ENCODE assay signal across 1 cellular context in genomic region chr6:20211037-20211940, GRCh38.
TF ChIP-seq lines count a peak whose summit lies in the region.

No MANE protein-coding gene starts in this region.

TF ChIP-seq in K562, 482 proteins besides CTCF, POLR2A, EP300 and RAD21 (continued from another document):
- TF ChIP-seq ZNF584 (CRISPR knock-in tag; IDR thresholded peaks at IDR 0.05; ENCODE audit: low read depth) (no peak), FOXM1 (IDR thresholded peaks at IDR 0.05; ENCODE audit: low read depth) (no peak), FOXM1 (CRISPR knock-in tag; IDR thresholded peaks at IDR 0.05; ENCODE audit: low read depth) (no peak), SRF (CRISPR knock-in tag; IDR thresholded peaks at IDR 0.05) (no peak), CEBPB (tag; IDR thresholded peaks at IDR 0.05) (no peak), CGGBP1 (CRISPR knock-in tag; IDR thresholded peaks at IDR 0.05) (no peak), ZNF263 (CRISPR knock-in tag; IDR thresholded peaks at IDR 0.05; ENCODE audit: borderline replicate concordance) (peak; percentile 84), CTBP1 (IDR thresholded peaks at IDR 0.05; ENCODE audit: borderline replicate concordance) (peak; percentile 22; the same call in 1 of the 2 replicates), ARNT (IDR thresholded peaks at IDR 0.05) (peak; percentile 53 to 54; a peak in 1 of 4 replicates), SNIP1 (IDR thresholded peaks at IDR 0.05; ENCODE audit: low read depth) (no peak), ZBTB17 (CRISPR knock-in tag; IDR thresholded peaks at IDR 0.05) (no peak), ZNF766 (CRISPR knock-in tag; conservative IDR thresholded peaks at IDR 0.05) (0 out of 2 replicates have a peak, but pooled peaks have one; percentile 38), HEY1 (CRISPR knock-in tag; IDR thresholded peaks at IDR 0.05; ENCODE audit: borderline replicate concordance) (no peak), PHTF2 (CRISPR knock-in tag; IDR thresholded peaks at IDR 0.05) (no peak), SMARCA5 (IDR thresholded peaks at IDR 0.05) (no peak), PURB (CRISPR knock-in tag; IDR thresholded peaks at IDR 0.05; ENCODE audit: low read depth) (no peak), NR2F6 (CRISPR knock-in tag; IDR thresholded peaks at IDR 0.05) (no peak), ZZZ3 (IDR thresholded peaks at IDR 0.05) (no peak), CHCHD3 (CRISPR knock-in tag; IDR thresholded peaks at IDR 0.05) (no peak), HSF4 (CRISPR knock-in tag; IDR thresholded peaks at IDR 0.05; ENCODE audit: borderline replicate concordance) (no peak), ZFP91 (CRISPR knock-in tag; IDR thresholded peaks at IDR 0.05) (no peak), ZNF518B (CRISPR knock-in tag; IDR thresholded peaks at IDR 0.05) (no peak), FOSL1 (tag; conservative IDR thresholded peaks at IDR 0.05) (0 out of 2 replicates have a peak, but pooled peaks have one; percentile 7), CCNT2 (IDR thresholded peaks at IDR 0.05; ENCODE audit: borderline replicate concordance, extremely low read depth, insufficient read length, low read depth, low read length) (no peak), POLR2H (tag; IDR thresholded peaks at IDR 0.05; ENCODE audit: low read depth) (0 out of 2 replicates have a peak, but pooled peaks have one; percentile 37), NBN (IDR thresholded peaks at IDR 0.05; ENCODE audit: low read depth) (peak; percentile 50; the same call in 1 of the 2 replicates), PREB (CRISPR knock-in tag; IDR thresholded peaks at IDR 0.05) (no peak), RHOXF2B (CRISPR knock-in tag; conservative IDR thresholded peaks at IDR 0.05) (no peak), POLR2AphosphoS5 (IDR thresholded peaks at IDR 0.05; ENCODE audit: control insufficient read depth, insufficient read depth, low read depth, low read length) (0 out of 2 replicates have a peak, but pooled peaks have one; percentile 21), BHLHE40 (IDR thresholded peaks at IDR 0.05; ENCODE audit: low read length) (no peak), ATF1 (CRISPR knock-in tag; IDR thresholded peaks at IDR 0.05) (no peak), ATF1 (tag; IDR thresholded peaks at IDR 0.05) (no peak), SMARCC2 (IDR thresholded peaks at IDR 0.05; ENCODE audit: low read depth) (no peak), TEAD4 (IDR thresholded peaks at IDR 0.05; ENCODE audit: low read length) (no peak), TEAD4 (CRISPR knock-in tag; IDR thresholded peaks at IDR 0.05; ENCODE audit: borderline replicate concordance) (no peak), JUN (IDR thresholded peaks at IDR 0.05; ENCODE audit: borderline replicate concordance, low read depth, low read length) (peak; percentile 33; the same call in 1 of the 2 replicates), JUN (CRISPR knock-in tag; IDR thresholded peaks at IDR 0.05; ENCODE audit: borderline replicate concordance) (no peak), CBX2 (IDR thresholded peaks at IDR 0.05; ENCODE audit: insufficient read depth, low read length, poor library complexity, severe bottlenecking) (no peak)
- TF ChIP-seq, protein P1, sequence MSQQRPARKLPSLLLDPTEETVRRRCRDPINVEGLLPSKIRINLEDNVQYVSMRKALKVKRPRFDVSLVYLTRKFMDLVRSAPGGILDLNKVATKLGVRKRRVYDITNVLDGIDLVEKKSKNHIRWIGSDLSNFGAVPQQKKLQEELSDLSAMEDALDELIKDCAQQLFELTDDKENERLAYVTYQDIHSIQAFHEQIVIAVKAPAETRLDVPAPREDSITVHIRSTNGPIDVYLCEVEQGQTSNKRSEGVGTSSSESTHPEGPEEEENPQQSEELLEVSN (IDR thresholded peaks at IDR 0.05; ENCODE audit: borderline replicate concordance in 1 of 2, extremely low read depth in 1 of 2, insufficient read depth in 1 of 2, insufficient read length in 1 of 2, low read depth in 1 of 2, low read length in 1 of 2, poor library complexity in 1 of 2, severe bottlenecking in 1 of 2) = no peak
- TF ChIP-seq, protein P2, sequence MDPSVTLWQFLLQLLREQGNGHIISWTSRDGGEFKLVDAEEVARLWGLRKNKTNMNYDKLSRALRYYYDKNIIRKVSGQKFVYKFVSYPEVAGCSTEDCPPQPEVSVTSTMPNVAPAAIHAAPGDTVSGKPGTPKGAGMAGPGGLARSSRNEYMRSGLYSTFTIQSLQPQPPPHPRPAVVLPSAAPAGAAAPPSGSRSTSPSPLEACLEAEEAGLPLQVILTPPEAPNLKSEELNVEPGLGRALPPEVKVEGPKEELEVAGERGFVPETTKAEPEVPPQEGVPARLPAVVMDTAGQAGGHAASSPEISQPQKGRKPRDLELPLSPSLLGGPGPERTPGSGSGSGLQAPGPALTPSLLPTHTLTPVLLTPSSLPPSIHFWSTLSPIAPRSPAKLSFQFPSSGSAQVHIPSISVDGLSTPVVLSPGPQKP (CRISPR knock-in tag; IDR thresholded peaks at IDR 0.05) = no peak
TF ChIP-seq in K562: peak in this region for 20.
